ENCODE assay signal across 12 cellular contexts in genomic region chr1:25322127-25322526, GRCh38. TPM values are rescaled to one million over a fixed set of nuclear protein-coding genes. Genes with fewer than 3 reads are reported as not detected.
"Had no signal": no experiment of that assay in that cellular context is flagged by ENCODE, and none has a peak within 500 bp of the region (broad histone marks: within the 10 kb centered on the region; RNA-seq: fewer than 3 reads in every experiment).

No MANE protein-coding gene starts in this region.

RNA-seq across cellular contexts. Expression of gene RHD, which starts 49.8 kb away (rescaled TPM):
- total RNA-seq: natural killer cell treated with Interleukin-12 subunit alpha and Interleukin-12 subunit beta and Interleukin-15 and Interleukin-18, amount 100 ng/mL, for 72 hours; omental fat pad; osteocyte; pancreas; posterior vena cava; prostate gland; pulmonary artery endothelial cell; smooth muscle cell; suprapubic skin; transverse colon; upper lobe of right lung had no signal
- polyA plus RNA-seq: pancreas, smooth muscle cell, urinary bladder had no signal
